Comparison of ENCODE assay signal across 1 cellular context in genomic region chr7:101125989-101126650, GRCh38.
TF ChIP-seq lines count a peak whose summit lies in the region.

No MANE protein-coding gene starts in this region.

TF ChIP-seq in liver, 16 proteins besides CTCF, POLR2A, EP300 and RAD21:
- TF ChIP-seq JUND (IDR thresholded peaks at IDR 0.05) = no peak
- no peak for TF ChIP-seq ATF3 (IDR thresholded peaks at IDR 0.05)
- TF ChIP-seq SP1 (IDR thresholded peaks at IDR 0.05) = no peak
- TF ChIP-seq EGR1 (IDR thresholded peaks at IDR 0.05; ENCODE audit: low read depth in 2 of 2) = no peak
- TF ChIP-seq GABPA (IDR thresholded peaks at IDR 0.05 in 1 of 2, conservative IDR thresholded peaks at IDR 0.05 in 1 of 2) = no peak
- no peak for TF ChIP-seq TAF1 (conservative IDR thresholded peaks at IDR 0.05)
- TF ChIP-seq RXRA (IDR thresholded peaks at IDR 0.05) = no peak
- no peak for TF ChIP-seq REST (IDR thresholded peaks at IDR 0.05)
- TF ChIP-seq MAX (IDR thresholded peaks at IDR 0.05) = peak; percentile 88
- no peak for TF ChIP-seq ZBTB33 (IDR thresholded peaks at IDR 0.05)
- no peak for TF ChIP-seq HNF4G (IDR thresholded peaks at IDR 0.05)
- TF ChIP-seq YY1 (IDR thresholded peaks at IDR 0.05) = no peak
- TF ChIP-seq FOXA2 (IDR thresholded peaks at IDR 0.05) = peak; percentile 91
- peak; percentile 86 for TF ChIP-seq FOXA1 (IDR thresholded peaks at IDR 0.05)
- peak in 1 of 2 donors; percentile 72 for TF ChIP-seq HNF4A (conservative IDR thresholded peaks at IDR 0.05)
- no peak for TF ChIP-seq NR2F2 (IDR thresholded peaks at IDR 0.05)
TF ChIP-seq in liver: peak in this region for 4.
